Comparison of ENCODE assay signal across 1 cellular context in genomic region chr6:73579389-73579788, GRCh38.
TF ChIP-seq lines count a peak whose summit lies in the region.

No MANE protein-coding gene starts in this region.

TF ChIP-seq in liver, 16 proteins besides CTCF, POLR2A, EP300 and RAD21 (continued from another document):
- TF ChIP-seq REST (IDR thresholded peaks at IDR 0.05) (no peak), SP1 (IDR thresholded peaks at IDR 0.05) (no peak), FOXA2 (IDR thresholded peaks at IDR 0.05) (no peak), ZBTB33 (IDR thresholded peaks at IDR 0.05) (no peak), MAX (IDR thresholded peaks at IDR 0.05) (no peak), RXRA (IDR thresholded peaks at IDR 0.05) (no peak), TAF1 (conservative IDR thresholded peaks at IDR 0.05) (no peak)
